In genomic region chr20:10131612-10132345, GRCh38 we compare ENCODE assay signal across 9 cellular contexts.
DNase-seq lines count a peak whose midpoint lies in the region; ATAC-seq and TF ChIP-seq lines count a peak whose summit lies in the region.
"Had no signal": no experiment of that assay in that cellular context is flagged by ENCODE, and none has a peak within 500 bp of the region (broad histone marks: within the 10 kb centered on the region; RNA-seq: fewer than 3 reads in every experiment).

No MANE protein-coding gene starts in this region.

- no peaks in the 10 kb centered on the region for H3K36me3 Mint-ChIP-seq in endothelial cell (ENCODE audit: low read depth, unreplicated experiment)

- TF ChIP-seq CTCF in fibroblast of villous mesenchyme (IDR thresholded peaks at IDR 0.05; ENCODE audit: insufficient read depth, low read depth, low read length) (no peak), endothelial cell (IDR thresholded peaks at IDR 0.05; ENCODE audit: unreplicated experiment) (no peak)

- peaks cover 2% of the 10 kb centered on the region for H3K27me3 Mint-ChIP-seq in endothelial cell (ENCODE audit: unreplicated experiment)

- no peak for ATAC-seq in HG03095 (IDR thresholded peaks at IDR 0.05; ENCODE audit: unreplicated experiment)

- DNase-seq in DMS79 treated with DMSO at 0.1 percent for 48 hours (lab: John Stamatoyannopoulos, UW) (peak; percentile 63), NCI-H748 (lab: John Stamatoyannopoulos, UW; ENCODE audit: unreplicated experiment) (peak; percentile 97), fibroblast of villous mesenchyme (ENCODE audit: low read depth) (peak; percentile 67), occipital lobe (lab: John Stamatoyannopoulos, UW) (peak; percentile 75), NCI-H82 treated with DMSO at 0.1 percent for 48 hours (lab: John Stamatoyannopoulos, UW; ENCODE audit: unreplicated experiment) (no peak), HK-2 (ENCODE audit: unreplicated experiment) (no peak), endothelial cell (ENCODE audit: low spot score) (no peak)

- H3K4me1 Mint-ChIP-seq in endothelial cell (ENCODE audit: unreplicated experiment): no peaks in the 10 kb centered on the region

- no peak overlapping the region for H3K4me3 ChIP-seq in fibroblast of villous mesenchyme (ENCODE audit: low read depth, low read length)

- H3K9me3 Mint-ChIP-seq in endothelial cell (ENCODE audit: unreplicated experiment): no peaks in the 10 kb centered on the region
- H3K9me3 Mint-ChIP-seq: T-helper 2 cell treated with Interferon-gamma antibody and Interleukin-4, amounts not matched to agents 5 μg/mL and 100 μg/mL, for 36 hours had no signal

- H3K4me3 Mint-ChIP-seq in endothelial cell (ENCODE audit: unreplicated experiment): no peak overlapping the region
- H3K4me3 Mint-ChIP-seq: T-helper 2 cell treated with Interferon-gamma antibody and Interleukin-4, amounts not matched to agents 5 μg/mL and 100 μg/mL, for 36 hours had no signal

- H3K27ac Mint-ChIP-seq in endothelial cell (ENCODE audit: unreplicated experiment): no peak overlapping the region
- H3K27ac Mint-ChIP-seq: T-helper 2 cell treated with Interferon-gamma antibody and Interleukin-4, amounts not matched to agents 5 μg/mL and 100 μg/mL, for 36 hours had no signal

Comparison
In these comparisons a context has a peak if more than half of its experiments do, and no peak if none do; other contexts are left out.
1. DNase-seq: peak in DMS79 treated with DMSO at 0.1 percent for 48 hours (single experiment), NCI-H748 (single experiment), fibroblast of villous mesenchyme (single experiment) and occipital lobe (single experiment); none in NCI-H82 treated with DMSO at 0.1 percent for 48 hours (single experiment), HK-2 (single experiment) and endothelial cell (single experiment).